In the genomic region with DNA sequence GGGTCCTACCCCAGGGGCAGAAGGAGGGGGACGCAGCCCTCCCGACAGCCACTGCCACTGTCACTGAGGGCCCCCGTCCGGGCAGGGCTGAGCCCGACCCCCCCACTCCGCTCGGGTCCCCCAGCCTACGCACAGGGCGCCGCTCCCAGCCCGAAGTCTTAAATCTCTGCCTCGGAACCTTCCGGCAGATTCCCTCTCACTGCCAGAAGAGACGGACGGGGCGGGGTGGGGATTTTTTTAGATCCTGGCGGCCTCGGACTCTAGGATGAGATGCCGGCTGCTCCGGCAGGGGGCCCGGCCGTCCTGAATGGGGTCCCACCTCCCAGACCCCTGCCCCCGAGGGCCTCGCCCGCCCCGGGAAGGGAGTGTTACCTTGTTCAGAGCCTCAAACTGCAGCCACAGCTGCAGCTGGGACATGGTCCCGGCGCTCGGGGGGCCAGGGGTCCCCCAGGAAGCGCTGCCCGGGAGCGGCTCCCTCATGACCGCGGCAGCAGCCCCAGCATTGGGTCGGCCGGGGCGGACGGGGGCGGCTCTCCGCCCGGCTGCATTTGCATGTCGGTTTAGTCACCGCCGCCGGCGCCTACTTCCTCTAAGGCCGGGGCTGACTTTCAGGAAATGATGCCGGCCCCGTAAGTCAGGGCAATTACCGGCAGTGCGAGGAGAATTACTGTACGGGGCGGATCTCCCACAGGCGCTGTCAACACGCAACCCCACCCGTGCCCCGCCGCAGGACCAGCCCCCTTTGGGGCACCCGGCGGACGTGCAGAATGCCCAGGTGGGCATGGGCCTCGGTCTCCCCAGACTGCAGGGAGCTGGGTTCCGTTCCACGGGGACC, we compare ENCODE assay signal across 8 cellular contexts. TPM values are rescaled to one million over a fixed set of nuclear protein-coding genes. Genes with fewer than 3 reads are reported as not detected.
DNase-seq lines count a peak whose midpoint lies in the region; ATAC-seq, FAIRE-seq and TF ChIP-seq lines count a peak whose summit lies in the region.

No MANE protein-coding gene starts in this region.

- H3K4me1 ChIP-seq in HUES64 (ENCODE audit: insufficient read depth, low read length): peaks cover 6% of the 10 kb centered on the region

- peaks cover 7% of the 10 kb centered on the region for H3K36me3 ChIP-seq in HUES64 (ENCODE audit: insufficient read depth, low read length)
- peaks cover 3% of the 10 kb centered on the region for H3K36me3 ChIP-seq in kidney epithelial cell (ENCODE audit: control insufficient read depth, insufficient read depth, low read length)

- peaks cover 8% of the 10 kb centered on the region; the same call in 1 of the 2 replicates for H3K9me3 ChIP-seq in AG04450 (ENCODE audit: control insufficient read depth, insufficient read depth, low read length)
- no peaks in the 10 kb centered on the region for H3K9me3 ChIP-seq in HUES64 (ENCODE audit: insufficient read depth, low read depth, low read length)

- peak; percentile 29; the same call in 1 of the 2 replicates for TF ChIP-seq CTCF in AG04450 (IDR thresholded peaks at IDR 0.05; ENCODE audit: low read depth, low read length)
- TF ChIP-seq CTCF in kidney epithelial cell (IDR thresholded peaks at IDR 0.05; ENCODE audit: insufficient read depth, low read length, poor library complexity, severe bottlenecking): no peak

- DNase-seq in AG04450 (ENCODE audit: low read depth, low spot score) (peak; percentile 43), GM19239 (ENCODE audit: insufficient read length, low spot score) (peak; percentile 91), kidney epithelial cell (ENCODE audit: low read depth) (peak; percentile 63)
- DNase-seq in activated CD4-positive, CD25-positive, alpha-beta regulatory T cell (lab: John Stamatoyannopoulos, UW): peak; percentile 77 to 89 (median 85)
- DNase-seq in central memory CD4-positive, alpha-beta T cell: peak; percentile 85
- DNase-seq in stimulated activated CD4-positive, alpha-beta T cell treated with anti-CD3 and anti-CD28 coated beads, Interleukin-15, amount 100 ng/mL, for 48 hours (ENCODE audit: low read depth in 2 of 2): peak; percentile 88 to 92

- peak; percentile 97 for FAIRE-seq in GM19239 (lab: Jason Lieb, UNC)

- peak overlapping the region; percentile 90 for H3K27ac ChIP-seq in AG04450 (ENCODE audit: low read depth, low read length)
- H3K27ac ChIP-seq in HUES64 (ENCODE audit: low read depth, low read length): peak overlapping the region; percentile 73

- CTCF ChIA-PET in AG04450 (lab: Charles Lee): interaction anchor here (0.6 to 1.6 kb wide), 3 partner anchors 62 to 626 kb away, joined by 3 to 6 read pairs (median 6); no protein-coding TSS in a partner anchor

- POLR2A ChIA-PET in AG04450 (lab: Yijun Ruan, JAX): interaction anchor here (0.6 to 1.6 kb wide), 4 partner anchors 19 to 135 kb away, joined by 3 to 5 read pairs (median 4); no protein-coding TSS in a partner anchor

- WGBS in HUES64: 10% methylated on average over 64 of the region's 64 CpGs

- peak overlapping the region; percentile 75 for H3K9ac ChIP-seq in HUES64 (ENCODE audit: low read depth, low read length)

- H3K4me3 ChIP-seq in AG04450 (ENCODE audit: low read depth, low read length) (peak overlapping the region; percentile 71), HUES64 (ENCODE audit: low read length) (peak overlapping the region; percentile 58), kidney epithelial cell (ENCODE audit: low read depth, low read length) (peak overlapping the region; percentile 71)

- ATAC-seq in HG03457 (IDR thresholded peaks at IDR 0.05; ENCODE audit: unreplicated experiment): no peak

- H3K27me3 ChIP-seq in AG04450 (ENCODE audit: control insufficient read depth, insufficient read depth, low read length) (no peaks in the 10 kb centered on the region), HUES64 (ENCODE audit: insufficient read depth, low read length) (no peaks in the 10 kb centered on the region), kidney epithelial cell (ENCODE audit: control insufficient read depth, insufficient read depth, low read length) (no peaks in the 10 kb centered on the region)

RNA-seq across cellular contexts. Expression of a gene that starts 28.1 kb away (rescaled TPM):
- polyA plus RNA-seq in AG04450 (2011; rRNA removed): 627 and 865 TPM in 2 replicates
- 393 and 553 TPM in 2 replicates for polyA minus RNA-seq in AG04450 (2011; rRNA and poly(A)+ RNA removed)
- 361 TPM for polyA plus RNA-seq in HUES64 (2013, experiment 1 of 2)
- 387 TPM for polyA plus RNA-seq in HUES64 (2013, experiment 2 of 2)
- total RNA-seq in kidney epithelial cell: 538 and 611 TPM in 2 replicates

RNA-seq across cellular contexts. Expression of a gene that starts 36.8 kb away (rescaled TPM):
- polyA plus RNA-seq in AG04450 (2011; rRNA removed): 140 and 172 TPM in 2 replicates
- polyA minus RNA-seq in AG04450 (2011; rRNA and poly(A)+ RNA removed): 200 and 274 TPM in 2 replicates
- 184 TPM for polyA plus RNA-seq in HUES64 (2013, experiment 1 of 2)
- 182 TPM for polyA plus RNA-seq in HUES64 (2013, experiment 2 of 2)
- 204 and 267 TPM in 2 replicates for total RNA-seq in kidney epithelial cell

RNA-seq across cellular contexts. Expression of a gene that starts 42.1 kb away (rescaled TPM):
- 9.9 and 14.2 TPM in 2 replicates for polyA plus RNA-seq in AG04450 (2011; rRNA removed)
- 25.9 and 28.8 TPM in 2 replicates for polyA minus RNA-seq in AG04450 (2011; rRNA and poly(A)+ RNA removed)
- 14.5 TPM for polyA plus RNA-seq in HUES64 (2013, experiment 1 of 2)
- 14.1 TPM for polyA plus RNA-seq in HUES64 (2013, experiment 2 of 2)
- total RNA-seq in kidney epithelial cell: 48.8 and 56.7 TPM in 2 replicates
